In genomic region chr10:8049874-8050560, GRCh38 we compare ENCODE assay signal across 9 cellular contexts. TPM values are rescaled to one million over a fixed set of nuclear protein-coding genes. Genes with fewer than 3 reads are reported as not detected.
DNase-seq lines count a peak whose midpoint lies in the region; ATAC-seq and TF ChIP-seq lines count a peak whose summit lies in the region.
"Had no signal": no experiment of that assay in that cellular context is flagged by ENCODE, and none has a peak within 500 bp of the region (broad histone marks: within the 10 kb centered on the region; RNA-seq: fewer than 3 reads in every experiment).

No MANE protein-coding gene starts in this region.

- H3K27ac ChIP-seq in liver (ENCODE audit: low read depth in 1 of 2, low read length in 2 of 2) (no peak overlapping the region), thoracic aorta (no peak overlapping the region)

- intact Hi-C loops in mucosa of descending colon (cut with DNase I, micrococcal nuclease): no loop called here

- ATAC-seq in thoracic aorta (ENCODE audit: insufficient number of reproducible peaks, low FRiP score, low read depth) (no peak), HG03520 (IDR thresholded peaks at IDR 0.05; ENCODE audit: unreplicated experiment) (no peak), mucosa of descending colon (no peak)

- TF ChIP-seq RAD21 in liver (IDR thresholded peaks at IDR 0.05): no peak

- H3K27me3 Mint-ChIP-seq in activated naive CD8-positive, alpha-beta T cell treated with anti-CD3 and anti-CD28 coated beads for 36 hours: peaks cover 71% of the 10 kb centered on the region

- no peaks in the 10 kb centered on the region for H3K36me3 ChIP-seq in liver (ENCODE audit: control insufficient read depth in 4 of 4, insufficient read depth in 3 of 4, low read depth in 1 of 4, low read length in 3 of 4)
- H3K36me3 ChIP-seq in thoracic aorta: no peaks in the 10 kb centered on the region
- H3K36me3 ChIP-seq in mucosa of descending colon (ENCODE audit: low read depth): no peaks in the 10 kb centered on the region

- H3K9me3 ChIP-seq in liver (ENCODE audit: control insufficient read depth in 4 of 4, low read length in 3 of 4): no peaks in the 10 kb centered on the region
- no peaks in the 10 kb centered on the region for H3K9me3 ChIP-seq in thoracic aorta
- no peaks in the 10 kb centered on the region for H3K9me3 ChIP-seq in mucosa of descending colon

- H3K4me1 ChIP-seq in liver (ENCODE audit: control insufficient read depth in 4 of 4, insufficient read depth in 4 of 4, low read length in 3 of 4) (peaks cover 24 to 60% (median 33%) of the 10 kb centered on the region in 4 donors), thoracic aorta (ENCODE audit: control insufficient read depth in 1 of 2, low read depth in 2 of 2) (peaks cover 32 to 60% of the 10 kb centered on the region in 2 donors), mucosa of descending colon (ENCODE audit: low read depth) (peaks cover 56% of the 10 kb centered on the region)

- H3K27me3 ChIP-seq in liver (ENCODE audit: control insufficient read depth in 4 of 4, insufficient read depth in 4 of 4, low read length in 3 of 4) (peaks cover 6 to 22% (median 16%) of the 10 kb centered on the region in 4 donors), thoracic aorta (replicated peaks; ENCODE audit: insufficient read depth) (peaks cover 24% of the 10 kb centered on the region)

- H3K4me3 Mint-ChIP-seq in activated naive CD8-positive, alpha-beta T cell treated with anti-CD3 and anti-CD28 coated beads for 36 hours: peak overlapping the region; percentile 60

- peak; percentile 71 for DNase-seq in activated CD8-positive, alpha-beta memory T cell treated with anti-CD3 and anti-CD28 coated beads for 24 hours
- DNase-seq in activated CD8-positive, alpha-beta memory T cell treated with anti-CD3 and anti-CD28 coated beads, Interleukin-2, amount 50 U/mL, for 4 hours: no peak
- no peak for DNase-seq in activated naive CD8-positive, alpha-beta T cell treated with anti-CD3 and anti-CD28 coated beads for 36 hours
- DNase-seq in thoracic aorta (ENCODE audit: low spot score): no peak
- no peak for DNase-seq in activated effector memory CD4-positive, alpha-beta T cell treated with Interleukin-2 at 50 U/mL for 16 hours
- no peak for DNase-seq in mucosa of descending colon
- DNase-seq: DND-41 had no signal

- TF ChIP-seq CTCF in liver (IDR thresholded peaks at IDR 0.05; ENCODE audit: low read depth, low read length, missing input control): no peak
- TF ChIP-seq CTCF in thoracic aorta (IDR thresholded peaks at IDR 0.05): no peak
- TF ChIP-seq CTCF in mucosa of descending colon (IDR thresholded peaks at IDR 0.05): no peak

- H3K9ac ChIP-seq in liver (ENCODE audit: low read depth in 1 of 2, low read length in 2 of 2): no peak overlapping the region

- H3K4me3 ChIP-seq in liver (ENCODE audit: low read depth in 1 of 3, low read length in 3 of 3) (peak overlapping the region; percentile 23 to 58 (median 53)), thoracic aorta (peak overlapping the region; percentile 64), mucosa of descending colon (no peak overlapping the region)

- 2% methylated on average over 68 of the region's 68 CpGs for WGBS in liver

- H3K4me1 Mint-ChIP-seq in activated naive CD8-positive, alpha-beta T cell treated with anti-CD3 and anti-CD28 coated beads for 36 hours: peaks cover 42% of the 10 kb centered on the region

- no peaks in the 10 kb centered on the region for H3K9me3 Mint-ChIP-seq in activated naive CD8-positive, alpha-beta T cell treated with anti-CD3 and anti-CD28 coated beads for 36 hours

- no peaks in the 10 kb centered on the region for H3K36me3 Mint-ChIP-seq in activated naive CD8-positive, alpha-beta T cell treated with anti-CD3 and anti-CD28 coated beads for 36 hours

- H3K27ac Mint-ChIP-seq in activated naive CD8-positive, alpha-beta T cell treated with anti-CD3 and anti-CD28 coated beads for 36 hours: no peak overlapping the region

TF ChIP-seq in liver, 16 proteins besides CTCF, POLR2A, EP300 and RAD21:
- no peak for TF ChIP-seq NR2F2 (IDR thresholded peaks at IDR 0.05)
- TF ChIP-seq HNF4G (IDR thresholded peaks at IDR 0.05): no peak
- no peak for TF ChIP-seq RXRA (IDR thresholded peaks at IDR 0.05)
- TF ChIP-seq YY1 (IDR thresholded peaks at IDR 0.05): no peak
- no peak for TF ChIP-seq HNF4A (conservative IDR thresholded peaks at IDR 0.05)

RNA-seq across cellular contexts. Expression of gene GATA3, which starts 4.5 kb away (rescaled TPM):
- 1 to 10 TPM; 8.4 to 8.8 TPM for total RNA-seq in activated naive CD8-positive, alpha-beta T cell treated with anti-CD3 and anti-CD28 coated beads for 36 hours
- total RNA-seq in liver (under 1 TPM; 0.08 to 0.09 TPM), thoracic aorta (not detected), mucosa of descending colon (under 1 TPM; 0.47 to 0.87 (median 0.55) TPM)
- under 1 TPM; 0.32 to 0.51 TPM for polyA plus RNA-seq in liver

Comparison
In these comparisons a context has a peak if more than half of its experiments do, and no peak if none do; other contexts are left out.
1. RNA of gene GATA3, which starts 4.5 kb away (total RNA-seq): 8.4 to 8.8 TPM in activated naive CD8-positive, alpha-beta T cell treated with anti-CD3 and anti-CD28 coated beads for 36 hours; 0.47 to 0.87 TPM in mucosa of descending colon, 0.08 to 0.09 TPM in liver and not detected in thoracic aorta; every median in the first group is over 4 times any median in the second.